In the genomic region with DNA sequence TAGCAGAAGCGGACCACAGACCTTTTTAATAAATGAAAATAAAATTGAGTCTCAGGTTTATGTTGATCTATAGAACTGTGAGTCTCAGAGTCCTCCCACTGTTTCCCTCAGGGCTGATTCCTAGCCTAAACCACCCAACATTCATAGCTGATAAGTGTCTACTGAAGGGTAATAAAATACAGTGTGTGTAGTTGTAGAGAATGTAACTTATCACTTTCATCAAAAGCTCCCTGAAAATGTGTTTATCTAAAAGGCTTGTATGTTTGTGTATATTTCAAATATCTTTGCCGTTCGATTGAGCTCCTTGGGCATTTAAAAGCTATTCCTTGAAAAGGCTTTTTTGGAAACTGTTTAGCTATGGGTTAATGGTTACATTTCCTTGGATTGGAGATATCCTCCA, we compare ENCODE assay signal across 31 cellular contexts.
"Had no signal": no experiment of that assay in that cellular context is flagged by ENCODE, and none has a peak within 500 bp of the region (broad histone marks: within the 10 kb centered on the region; RNA-seq: fewer than 3 reads in every experiment).

No MANE protein-coding gene starts in this region.

- H3K27ac Mint-ChIP-seq: activated CD4-positive, alpha-beta memory T cell treated with anti-CD3 and anti-CD28 coated beads, Interleukin-2, amount 10 ng/mL, durations not matched to agents 7 days and 5 days; activated CD8-positive, alpha-beta memory T cell treated with anti-CD3 and anti-CD28 coated beads, Interleukin-2, amount 10 ng/mL, durations not matched to agents 7 days and 5 days; activated naive CD4-positive, alpha-beta T cell treated with anti-CD3 and anti-CD28 coated beads, Interleukin-2, amount 10 ng/mL, durations not matched to agents 7 days and 5 days; activated naive CD8-positive, alpha-beta T cell; activated naive CD8-positive, alpha-beta T cell treated with anti-CD3 and anti-CD28 coated beads, Interleukin-2, amount 50 U/mL, for 24 hours had no signal

- H3K36me3 ChIP-seq: brain microvascular endothelial cell, MG63, WERI-Rb-1 had no signal

- H3K4me3 Mint-ChIP-seq: activated CD4-positive, alpha-beta memory T cell treated with anti-CD3 and anti-CD28 coated beads, Interleukin-2, amount 10 ng/mL, durations not matched to agents 7 days and 5 days; activated CD8-positive, alpha-beta memory T cell treated with anti-CD3 and anti-CD28 coated beads, Interleukin-2, amount 10 ng/mL, durations not matched to agents 7 days and 5 days; activated naive CD4-positive, alpha-beta T cell treated with anti-CD3 and anti-CD28 coated beads, Interleukin-2, amount 10 ng/mL, durations not matched to agents 7 days and 5 days; activated naive CD8-positive, alpha-beta T cell; activated naive CD8-positive, alpha-beta T cell treated with anti-CD3 and anti-CD28 coated beads, Interleukin-2, amount 50 U/mL, for 24 hours had no signal

- H3K27me3 ChIP-seq: brain microvascular endothelial cell, MG63 had no signal

- ATAC-seq: activated CD8-positive, alpha-beta memory T cell treated with anti-CD3 and anti-CD28 coated beads, Interleukin-2, amount 10 ng/mL, durations not matched to agents 7 days and 5 days; activated naive CD8-positive, alpha-beta T cell treated with anti-CD3 and anti-CD28 coated beads, Interleukin-2, amount 50 U/mL, for 24 hours; Right ventricle myocardium inferior had no signal

- H3K9me3 ChIP-seq: MG63 had no signal

- H3K4me1 Mint-ChIP-seq: activated CD4-positive, alpha-beta memory T cell treated with anti-CD3 and anti-CD28 coated beads, Interleukin-2, amount 10 ng/mL, durations not matched to agents 7 days and 5 days; activated CD8-positive, alpha-beta memory T cell treated with anti-CD3 and anti-CD28 coated beads, Interleukin-2, amount 10 ng/mL, durations not matched to agents 7 days and 5 days; activated naive CD4-positive, alpha-beta T cell treated with anti-CD3 and anti-CD28 coated beads, Interleukin-2, amount 10 ng/mL, durations not matched to agents 7 days and 5 days; activated naive CD8-positive, alpha-beta T cell treated with anti-CD3 and anti-CD28 coated beads, Interleukin-2, amount 50 U/mL, for 24 hours had no signal

- H3K4me3 ChIP-seq: MG63, PC-9 had no signal

- H3K36me3 Mint-ChIP-seq: activated CD8-positive, alpha-beta memory T cell treated with anti-CD3 and anti-CD28 coated beads, Interleukin-2, amount 10 ng/mL, durations not matched to agents 7 days and 5 days; activated naive CD4-positive, alpha-beta T cell treated with anti-CD3 and anti-CD28 coated beads, Interleukin-2, amount 10 ng/mL, durations not matched to agents 7 days and 5 days; activated naive CD8-positive, alpha-beta T cell had no signal

- H2AFZ ChIP-seq: PC-9 had no signal

- H3K27ac ChIP-seq: brain microvascular endothelial cell, PC-9, RWPE1, WERI-Rb-1 had no signal

- DNase-seq: activated CD4-positive, alpha-beta memory T cell treated with anti-CD3 and anti-CD28 coated beads, Interleukin-2, amount 10 ng/mL, durations not matched to agents 7 days and 5 days; activated CD4-positive, alpha-beta T cell treated with anti-CD3 and anti-CD28 coated beads for 1 hour; activated CD4-positive, alpha-beta T cell treated with anti-CD3 and anti-CD28 coated beads for 48 hours; activated CD4-positive, CD25-positive, alpha-beta regulatory T cell; activated CD8-positive, alpha-beta memory T cell treated with anti-CD3 and anti-CD28 coated beads for 24 hours; activated CD8-positive, alpha-beta memory T cell treated with anti-CD3 and anti-CD28 coated beads, Interleukin-2, amount 10 ng/mL, durations not matched to agents 7 days and 5 days; activated CD8-positive, alpha-beta memory T cell treated with anti-CD3 and anti-CD28 coated beads, Interleukin-2, amount 50 U/mL, for 48 hours; activated effector memory CD4-positive, alpha-beta T cell treated with Interleukin-2 at 50 U/mL for 16 hours; activated naive CD4-positive, alpha-beta T cell treated with anti-CD3 and anti-CD28 coated beads, Interleukin-2, amount 10 ng/mL, durations not matched to agents 7 days and 5 days; activated naive CD8-positive, alpha-beta T cell treated with anti-CD3 and anti-CD28 coated beads, Interleukin-2, amount 50 U/mL, for 24 hours; activated T-cell treated with anti-CD3 and anti-CD28 coated beads, Interleukin-2, amount 50 U/mL, for 48 hours; aorta; brain microvascular endothelial cell; central memory CD4-positive, alpha-beta T cell; Karpas-422; MG63; NCI-H1048; NCI-H1436 treated with DMSO at 0.1 percent for 48 hours; NCI-H1694 treated with DMSO at 0.1 percent for 48 hours; NCI-H2029; NCI-H510A; NCI-H526; NCI-H748 treated with DMSO at 0.1 percent for 48 hours; NK-92 treated with Interleukin-12 subunit alpha and Interleukin-12 subunit beta, amount 100 ng/mL, for 24 hours; PC-9; SIG-M5; T1000; WERI-Rb-1 had no signal

- H3K4me2 ChIP-seq: PC-9 had no signal

- H3K27me3 Mint-ChIP-seq: activated CD4-positive, alpha-beta memory T cell treated with anti-CD3 and anti-CD28 coated beads, Interleukin-2, amount 10 ng/mL, durations not matched to agents 7 days and 5 days; activated CD8-positive, alpha-beta memory T cell treated with anti-CD3 and anti-CD28 coated beads, Interleukin-2, amount 10 ng/mL, durations not matched to agents 7 days and 5 days; activated naive CD4-positive, alpha-beta T cell treated with anti-CD3 and anti-CD28 coated beads, Interleukin-2, amount 10 ng/mL, durations not matched to agents 7 days and 5 days; activated naive CD8-positive, alpha-beta T cell; activated naive CD8-positive, alpha-beta T cell treated with anti-CD3 and anti-CD28 coated beads, Interleukin-2, amount 50 U/mL, for 24 hours had no signal
